8 cellular contexts compared by ENCODE assay signal in the genomic region with DNA sequence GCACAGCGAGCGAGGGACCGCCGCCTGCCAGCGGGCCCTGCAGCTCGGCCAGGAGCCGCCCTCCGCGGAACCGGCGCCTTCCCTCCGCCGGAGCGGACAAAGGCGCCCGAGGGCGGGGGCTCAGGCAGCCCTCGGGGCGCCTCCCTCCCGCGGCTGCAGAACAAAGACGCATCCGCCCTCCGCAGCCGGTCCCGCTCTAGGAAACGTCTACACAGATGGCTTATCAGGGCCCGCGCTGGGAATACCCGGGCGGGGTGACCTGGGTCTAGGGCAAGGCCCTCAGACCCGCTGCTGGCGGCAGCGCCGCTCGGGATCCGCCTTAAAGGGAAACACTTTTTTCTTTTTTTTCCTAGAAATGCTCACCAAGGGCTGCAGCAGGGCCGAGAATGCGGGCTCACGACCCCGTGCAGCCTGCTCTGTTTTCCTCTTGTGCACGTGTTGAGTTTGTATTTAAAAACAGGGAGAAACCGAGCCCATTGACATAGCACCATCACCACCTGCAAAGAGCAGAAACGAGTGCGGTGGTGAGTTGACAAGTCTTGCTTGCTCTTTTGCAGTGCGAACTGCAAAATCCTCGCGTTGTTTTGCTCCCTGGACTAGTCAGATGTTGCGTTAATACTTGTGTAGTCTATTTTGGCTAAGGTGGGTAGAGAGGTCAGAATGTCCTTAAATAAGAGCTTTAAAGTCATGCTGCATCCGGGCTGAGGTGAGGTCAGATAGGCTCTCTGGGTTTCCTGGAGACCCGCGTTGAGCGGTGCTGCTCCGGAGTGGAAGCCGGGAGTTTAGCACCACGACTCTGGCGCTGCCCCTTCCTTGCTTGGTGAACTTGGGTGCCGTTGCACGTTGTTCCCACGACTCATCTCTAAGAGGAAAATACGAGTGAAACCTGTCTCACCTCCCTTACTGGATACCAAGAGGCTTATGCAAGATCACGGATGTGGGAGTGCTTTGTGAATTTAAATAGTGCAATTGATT. TPM values are rescaled to one million over a fixed set of nuclear protein-coding genes. Genes with fewer than 3 reads are reported as not detected.
DNase-seq lines count a peak whose midpoint lies in the region; ATAC-seq, FAIRE-seq and TF ChIP-seq lines count a peak whose summit lies in the region.

No MANE protein-coding gene starts in this region.

- H3K27ac ChIP-seq in RWPE2 (ENCODE audit: poor library complexity, severe bottlenecking) (peak overlapping the region; percentile 51), pancreas (peak overlapping the region; percentile 84 to 96 (median 92))

- intact Hi-C loops in activated naive CD4-positive, alpha-beta T cell treated with anti-CD3 and anti-CD28 coated beads for 36 hours (cut with micrococcal nuclease) = loop anchor here (1.0 to 5.0 kb wide), 12 partner anchors 39 to 419 kb away; partner anchors contain the start of genes CEP43, RNASET2 and SFT2D1
- intact Hi-C loops in head of caudate nucleus (cut with DNase I) = loop anchor here (5.0 kb wide), 1 partner anchor 71 kb away; no protein-coding TSS in a partner anchor
- intact Hi-C loops in pancreas (cut with DNase I) = no loop called here

- H3K4me1 Mint-ChIP-seq in activated naive CD4-positive, alpha-beta T cell treated with anti-CD3 and anti-CD28 coated beads for 36 hours (ENCODE audit: low read depth) = peaks cover 14% of the 10 kb centered on the region

- H3K27me3 ChIP-seq in RWPE2 (ENCODE audit: insufficient read depth, poor library complexity, severe bottlenecking) (no peaks in the 10 kb centered on the region), pancreas (no peaks in the 10 kb centered on the region)

- no peak overlapping the region for H3K27ac Mint-ChIP-seq in activated naive CD4-positive, alpha-beta T cell treated with anti-CD3 and anti-CD28 coated beads for 36 hours

- ATAC-seq in GM21528 (IDR thresholded peaks at IDR 0.05; ENCODE audit: low FRiP score, unreplicated experiment) (peak; percentile 35), RWPE2 (ENCODE audit: low read depth) (peak; percentile 16), pancreas (peak; percentile 30 to 44 (median 31))

- H3K36me3 ChIP-seq in RWPE2 (ENCODE audit: low read depth) = no peaks in the 10 kb centered on the region
- H3K36me3 ChIP-seq in pancreas = no peaks in the 10 kb centered on the region

- 0 to 1% methylated on average over 56 to 62 of the region's 62 CpGs for WGBS in pancreas, 2 donors

- H3K9me3 Mint-ChIP-seq in activated naive CD4-positive, alpha-beta T cell treated with anti-CD3 and anti-CD28 coated beads for 36 hours = no peaks in the 10 kb centered on the region

- FAIRE-seq in pancreas (lab: Jason Lieb, UNC) = no peak
- FAIRE-seq in urothelium cell line (lab: Jason Lieb, UNC) = no peak

- peak overlapping the region; percentile 89 for H3K4me3 Mint-ChIP-seq in activated naive CD4-positive, alpha-beta T cell treated with anti-CD3 and anti-CD28 coated beads for 36 hours

- no peaks in the 10 kb centered on the region for H3K9me3 ChIP-seq in RWPE2 (ENCODE audit: severe bottlenecking)
- H3K9me3 ChIP-seq in pancreas = no peaks in the 10 kb centered on the region

- H3K4me1 ChIP-seq in RWPE2 (ENCODE audit: insufficient read depth, poor library complexity, severe bottlenecking) (peaks cover 18% of the 10 kb centered on the region), pancreas (peaks cover 0 to 18% (median 13%) of the 10 kb centered on the region in 3 donors)

- TF ChIP-seq CTCF in RWPE2 (IDR thresholded peaks at IDR 0.05; ENCODE audit: poor library complexity, severe bottlenecking) (no peak), pancreas (IDR thresholded peaks at IDR 0.05) (peak in 1 of 4 donors; percentile 5)

- DNase-seq in DMS153 (lab: John Stamatoyannopoulos, UW) (peak; percentile 46), HuH-7 (ENCODE audit: low spot score) (peak; percentile 64), RWPE2 (ENCODE audit: low spot score) (no peak), head of caudate nucleus (peak; percentile 28 to 86 (median 70)), pancreas (peak; percentile 63 to 88 (median 76)), urothelium cell line (ENCODE audit: low spot score) (peak; percentile 59)
- DNase-seq in activated naive CD4-positive, alpha-beta T cell treated with anti-CD3 and anti-CD28 coated beads for 36 hours = peak; percentile 70

- CTCF ChIA-PET in activated naive CD4-positive, alpha-beta T cell treated with anti-CD3 and anti-CD28 coated beads for 36 hours (lab: Charles Lee) = interaction anchor here (0.9 to 1.6 kb wide), 2 partner anchors 17 to 228 kb away, joined by 3 to 4 read pairs; no protein-coding TSS in a partner anchor

- peak overlapping the region; percentile 37 for H3K4me3 ChIP-seq in RWPE2 (ENCODE audit: severe bottlenecking)
- peak overlapping the region; percentile 52 to 64 (median 58) for H3K4me3 ChIP-seq in pancreas

- no peaks in the 10 kb centered on the region for H3K36me3 Mint-ChIP-seq in activated naive CD4-positive, alpha-beta T cell treated with anti-CD3 and anti-CD28 coated beads for 36 hours (ENCODE audit: low read depth)

- H3K27me3 Mint-ChIP-seq in activated naive CD4-positive, alpha-beta T cell treated with anti-CD3 and anti-CD28 coated beads for 36 hours (ENCODE audit: low read depth) = peaks cover 25% of the 10 kb centered on the region

RNA-seq across cellular contexts. Expression of gene RPS6KA2, which starts 1.1 kb away (rescaled TPM):
- total RNA-seq in activated naive CD4-positive, alpha-beta T cell treated with anti-CD3 and anti-CD28 coated beads for 36 hours = 10 to 100 TPM; 18.9 to 19.1 TPM
- 10 to 100 TPM; 17.3 to 95.4 (median 23.6) TPM for total RNA-seq in pancreas
- 10 to 100 TPM in 1 of 2 donors, 1 to 10 TPM in 1; 7.9 to 11.2 TPM for polyA plus RNA-seq in pancreas

RNA-seq across cellular contexts. Expression of gene RAMACL, which starts 41.7 kb away (rescaled TPM):
- under 1 TPM; 0.52 to 0.89 TPM for total RNA-seq in activated naive CD4-positive, alpha-beta T cell treated with anti-CD3 and anti-CD28 coated beads for 36 hours
- total RNA-seq in pancreas = 1 to 10 TPM in 4 of 6 donors, under 1 TPM in 2; 0.72 to 3.1 (median 1.6) TPM
- under 1 TPM; 0.33 to 0.49 TPM for polyA plus RNA-seq in pancreas

Comparison
In these comparisons a context has a peak if more than half of its experiments do, and no peak if none do; other contexts are left out.
1. intact Hi-C loops: an anchor here in activated naive CD4-positive, alpha-beta T cell treated with anti-CD3 and anti-CD28 coated beads for 36 hours (1.0 to 5.0 kb wide) and head of caudate nucleus (5.0 kb wide); none called in pancreas.